3 cellular contexts compared by ENCODE assay signal in the genomic region with DNA sequence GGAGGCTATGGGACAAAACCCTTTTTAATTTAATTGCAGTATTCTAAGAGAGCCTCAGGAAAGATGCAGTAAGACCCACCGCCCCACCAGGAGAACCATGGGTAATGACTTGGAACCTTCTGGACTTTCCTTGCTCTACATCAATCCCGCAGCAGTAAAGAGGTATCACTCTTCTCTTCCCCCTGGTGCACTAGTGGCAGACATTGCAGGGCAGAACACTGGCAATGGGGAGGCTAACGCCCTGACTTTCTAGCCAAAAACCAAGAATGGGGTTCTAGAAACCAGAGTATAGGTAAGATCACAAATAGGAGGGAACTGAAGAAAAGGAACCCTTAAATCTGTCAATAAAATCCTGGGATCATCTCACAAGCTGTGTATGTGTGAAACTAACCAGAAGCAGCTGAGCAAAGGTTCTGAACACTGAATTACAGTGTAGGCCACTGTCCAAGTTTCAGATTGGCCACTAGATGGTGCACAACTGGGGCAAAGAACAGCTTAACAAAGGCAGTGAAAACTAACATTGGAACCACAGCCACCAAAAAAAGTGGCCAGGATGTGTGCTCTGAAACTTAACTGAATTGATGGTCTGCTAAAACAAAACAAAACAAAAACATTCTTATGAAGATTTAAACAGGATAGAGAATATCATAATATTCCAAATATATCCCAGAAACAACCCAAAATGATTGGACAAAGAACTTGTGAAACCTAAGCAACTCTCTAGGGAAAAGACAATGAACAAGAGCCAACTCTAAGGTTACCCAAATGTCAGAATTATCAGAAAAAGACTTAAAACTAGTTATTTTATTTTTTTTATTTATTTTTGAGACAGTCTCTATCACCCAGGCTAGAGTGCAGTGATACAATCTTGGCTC.
A peak's percentile ranks its signal among the peaks of the same experiment; 100 is the strongest.
TF ChIP-seq lines count a peak whose summit lies in the region.

No MANE protein-coding gene starts in this region.

TF ChIP-seq in A549, 52 proteins besides CTCF, POLR2A, EP300 and RAD21:
- no peak for TF ChIP-seq MAFK (IDR thresholded peaks at IDR 0.05; ENCODE audit: partially characterized antibody)
- peak; percentile 56 for TF ChIP-seq SMC3 (IDR thresholded peaks at IDR 0.05)
TF ChIP-seq in A549: peak in this region for 1.

TF ChIP-seq in K562, 482 proteins besides CTCF, POLR2A, EP300 and RAD21 (continues in another document):
- TF ChIP-seq RBFOX2 (IDR thresholded peaks at IDR 0.05; ENCODE audit: low read depth, low read length) (no peak), EHMT2 (IDR thresholded peaks at IDR 0.05) (no peak), XRCC5 (IDR thresholded peaks at IDR 0.05; ENCODE audit: low read depth, low read length) (0 out of 2 replicates have a peak, but pooled peaks have one; percentile 35), NFIC (IDR thresholded peaks at IDR 0.05) (0 out of 2 replicates have a peak, but pooled peaks have one; percentile 25), SAFB (IDR thresholded peaks at IDR 0.05; ENCODE audit: borderline replicate concordance, low read depth, low read length) (no peak), RBM39 (optimal IDR thresholded peaks at IDR 0.05; ENCODE audit: low read depth, low read length) (no peak), SNRNP70 (optimal IDR thresholded peaks at IDR 0.05; ENCODE audit: low read depth, low read length) (no peak), CBX2 (IDR thresholded peaks at IDR 0.05; ENCODE audit: insufficient read depth, low read length, poor library complexity, severe bottlenecking) (no peak)
- TF ChIP-seq, protein P1, sequence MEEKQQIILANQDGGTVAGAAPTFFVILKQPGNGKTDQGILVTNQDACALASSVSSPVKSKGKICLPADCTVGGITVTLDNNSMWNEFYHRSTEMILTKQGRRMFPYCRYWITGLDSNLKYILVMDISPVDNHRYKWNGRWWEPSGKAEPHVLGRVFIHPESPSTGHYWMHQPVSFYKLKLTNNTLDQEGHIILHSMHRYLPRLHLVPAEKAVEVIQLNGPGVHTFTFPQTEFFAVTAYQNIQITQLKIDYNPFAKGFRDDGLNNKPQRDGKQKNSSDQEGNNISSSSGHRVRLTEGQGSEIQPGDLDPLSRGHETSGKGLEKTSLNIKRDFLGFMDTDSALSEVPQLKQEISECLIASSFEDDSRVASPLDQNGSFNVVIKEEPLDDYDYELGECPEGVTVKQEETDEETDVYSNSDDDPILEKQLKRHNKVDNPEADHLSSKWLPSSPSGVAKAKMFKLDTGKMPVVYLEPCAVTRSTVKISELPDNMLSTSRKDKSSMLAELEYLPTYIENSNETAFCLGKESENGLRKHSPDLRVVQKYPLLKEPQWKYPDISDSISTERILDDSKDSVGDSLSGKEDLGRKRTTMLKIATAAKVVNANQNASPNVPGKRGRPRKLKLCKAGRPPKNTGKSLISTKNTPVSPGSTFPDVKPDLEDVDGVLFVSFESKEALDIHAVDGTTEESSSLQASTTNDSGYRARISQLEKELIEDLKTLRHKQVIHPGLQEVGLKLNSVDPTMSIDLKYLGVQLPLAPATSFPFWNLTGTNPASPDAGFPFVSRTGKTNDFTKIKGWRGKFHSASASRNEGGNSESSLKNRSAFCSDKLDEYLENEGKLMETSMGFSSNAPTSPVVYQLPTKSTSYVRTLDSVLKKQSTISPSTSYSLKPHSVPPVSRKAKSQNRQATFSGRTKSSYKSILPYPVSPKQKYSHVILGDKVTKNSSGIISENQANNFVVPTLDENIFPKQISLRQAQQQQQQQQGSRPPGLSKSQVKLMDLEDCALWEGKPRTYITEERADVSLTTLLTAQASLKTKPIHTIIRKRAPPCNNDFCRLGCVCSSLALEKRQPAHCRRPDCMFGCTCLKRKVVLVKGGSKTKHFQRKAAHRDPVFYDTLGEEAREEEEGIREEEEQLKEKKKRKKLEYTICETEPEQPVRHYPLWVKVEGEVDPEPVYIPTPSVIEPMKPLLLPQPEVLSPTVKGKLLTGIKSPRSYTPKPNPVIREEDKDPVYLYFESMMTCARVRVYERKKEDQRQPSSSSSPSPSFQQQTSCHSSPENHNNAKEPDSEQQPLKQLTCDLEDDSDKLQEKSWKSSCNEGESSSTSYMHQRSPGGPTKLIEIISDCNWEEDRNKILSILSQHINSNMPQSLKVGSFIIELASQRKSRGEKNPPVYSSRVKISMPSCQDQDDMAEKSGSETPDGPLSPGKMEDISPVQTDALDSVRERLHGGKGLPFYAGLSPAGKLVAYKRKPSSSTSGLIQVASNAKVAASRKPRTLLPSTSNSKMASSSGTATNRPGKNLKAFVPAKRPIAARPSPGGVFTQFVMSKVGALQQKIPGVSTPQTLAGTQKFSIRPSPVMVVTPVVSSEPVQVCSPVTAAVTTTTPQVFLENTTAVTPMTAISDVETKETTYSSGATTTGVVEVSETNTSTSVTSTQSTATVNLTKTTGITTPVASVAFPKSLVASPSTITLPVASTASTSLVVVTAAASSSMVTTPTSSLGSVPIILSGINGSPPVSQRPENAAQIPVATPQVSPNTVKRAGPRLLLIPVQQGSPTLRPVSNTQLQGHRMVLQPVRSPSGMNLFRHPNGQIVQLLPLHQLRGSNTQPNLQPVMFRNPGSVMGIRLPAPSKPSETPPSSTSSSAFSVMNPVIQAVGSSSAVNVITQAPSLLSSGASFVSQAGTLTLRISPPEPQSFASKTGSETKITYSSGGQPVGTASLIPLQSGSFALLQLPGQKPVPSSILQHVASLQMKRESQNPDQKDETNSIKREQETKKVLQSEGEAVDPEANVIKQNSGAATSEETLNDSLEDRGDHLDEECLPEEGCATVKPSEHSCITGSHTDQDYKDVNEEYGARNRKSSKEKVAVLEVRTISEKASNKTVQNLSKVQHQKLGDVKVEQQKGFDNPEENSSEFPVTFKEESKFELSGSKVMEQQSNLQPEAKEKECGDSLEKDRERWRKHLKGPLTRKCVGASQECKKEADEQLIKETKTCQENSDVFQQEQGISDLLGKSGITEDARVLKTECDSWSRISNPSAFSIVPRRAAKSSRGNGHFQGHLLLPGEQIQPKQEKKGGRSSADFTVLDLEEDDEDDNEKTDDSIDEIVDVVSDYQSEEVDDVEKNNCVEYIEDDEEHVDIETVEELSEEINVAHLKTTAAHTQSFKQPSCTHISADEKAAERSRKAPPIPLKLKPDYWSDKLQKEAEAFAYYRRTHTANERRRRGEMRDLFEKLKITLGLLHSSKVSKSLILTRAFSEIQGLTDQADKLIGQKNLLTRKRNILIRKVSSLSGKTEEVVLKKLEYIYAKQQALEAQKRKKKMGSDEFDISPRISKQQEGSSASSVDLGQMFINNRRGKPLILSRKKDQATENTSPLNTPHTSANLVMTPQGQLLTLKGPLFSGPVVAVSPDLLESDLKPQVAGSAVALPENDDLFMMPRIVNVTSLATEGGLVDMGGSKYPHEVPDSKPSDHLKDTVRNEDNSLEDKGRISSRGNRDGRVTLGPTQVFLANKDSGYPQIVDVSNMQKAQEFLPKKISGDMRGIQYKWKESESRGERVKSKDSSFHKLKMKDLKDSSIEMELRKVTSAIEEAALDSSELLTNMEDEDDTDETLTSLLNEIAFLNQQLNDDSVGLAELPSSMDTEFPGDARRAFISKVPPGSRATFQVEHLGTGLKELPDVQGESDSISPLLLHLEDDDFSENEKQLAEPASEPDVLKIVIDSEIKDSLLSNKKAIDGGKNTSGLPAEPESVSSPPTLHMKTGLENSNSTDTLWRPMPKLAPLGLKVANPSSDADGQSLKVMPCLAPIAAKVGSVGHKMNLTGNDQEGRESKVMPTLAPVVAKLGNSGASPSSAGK (IDR thresholded peaks at IDR 0.05) = no peak
- TF ChIP-seq, protein P2, sequence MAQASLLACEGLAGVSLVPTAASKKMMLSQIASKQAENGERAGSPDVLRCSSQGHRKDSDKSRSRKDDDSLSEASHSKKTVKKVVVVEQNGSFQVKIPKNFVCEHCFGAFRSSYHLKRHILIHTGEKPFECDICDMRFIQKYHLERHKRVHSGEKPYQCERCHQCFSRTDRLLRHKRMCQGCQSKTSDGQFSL (CRISPR knock-in tag; IDR thresholded peaks at IDR 0.05) = no peak
- TF ChIP-seq, protein P2 (tag; IDR thresholded peaks at IDR 0.05) = no peak

TF ChIP-seq in HepG2, 621 proteins besides CTCF, POLR2A, EP300 and RAD21 (continues in another document):
- TF ChIP-seq, protein P3, sequence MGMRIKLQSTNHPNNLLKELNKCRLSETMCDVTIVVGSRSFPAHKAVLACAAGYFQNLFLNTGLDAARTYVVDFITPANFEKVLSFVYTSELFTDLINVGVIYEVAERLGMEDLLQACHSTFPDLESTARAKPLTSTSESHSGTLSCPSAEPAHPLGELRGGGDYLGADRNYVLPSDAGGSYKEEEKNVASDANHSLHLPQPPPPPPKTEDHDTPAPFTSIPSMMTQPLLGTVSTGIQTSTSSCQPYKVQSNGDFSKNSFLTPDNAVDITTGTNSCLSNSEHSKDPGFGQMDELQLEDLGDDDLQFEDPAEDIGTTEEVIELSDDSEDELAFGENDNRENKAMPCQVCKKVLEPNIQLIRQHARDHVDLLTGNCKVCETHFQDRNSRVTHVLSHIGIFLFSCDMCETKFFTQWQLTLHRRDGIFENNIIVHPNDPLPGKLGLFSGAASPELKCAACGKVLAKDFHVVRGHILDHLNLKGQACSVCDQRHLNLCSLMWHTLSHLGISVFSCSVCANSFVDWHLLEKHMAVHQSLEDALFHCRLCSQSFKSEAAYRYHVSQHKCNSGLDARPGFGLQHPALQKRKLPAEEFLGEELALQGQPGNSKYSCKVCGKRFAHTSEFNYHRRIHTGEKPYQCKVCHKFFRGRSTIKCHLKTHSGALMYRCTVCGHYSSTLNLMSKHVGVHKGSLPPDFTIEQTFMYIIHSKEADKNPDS (CRISPR knock-in tag; IDR thresholded peaks at IDR 0.05) = no peak
- TF ChIP-seq GLI4 (CRISPR knock-in tag; IDR thresholded peaks at IDR 0.05; ENCODE audit: borderline replicate concordance) (no peak), PPARG (CRISPR knock-in tag; conservative IDR thresholded peaks at IDR 0.05) (0 out of 2 replicates have a peak, but pooled peaks have one; percentile 28), ZMYM4 (CRISPR knock-in tag; IDR thresholded peaks at IDR 0.05) (0 out of 2 replicates have a peak, but pooled peaks have one; percentile 43), SETDB1 (CRISPR knock-in tag; IDR thresholded peaks at IDR 0.05; ENCODE audit: borderline replicate concordance) (no peak), ZNF761 (CRISPR knock-in tag; conservative IDR thresholded peaks at IDR 0.05) (no peak), SMC3 (IDR thresholded peaks at IDR 0.05; ENCODE audit: low read length) (peak; percentile 79; the same call in 1 of the 2 replicates), ZNF33B (CRISPR knock-in tag; IDR thresholded peaks at IDR 0.05) (no peak), BCL6 (CRISPR knock-in tag; IDR thresholded peaks at IDR 0.05) (no peak), ZNF556 (CRISPR knock-in tag; IDR thresholded peaks at IDR 0.05; ENCODE audit: borderline replicate concordance) (no peak)
- TF ChIP-seq, protein P4, sequence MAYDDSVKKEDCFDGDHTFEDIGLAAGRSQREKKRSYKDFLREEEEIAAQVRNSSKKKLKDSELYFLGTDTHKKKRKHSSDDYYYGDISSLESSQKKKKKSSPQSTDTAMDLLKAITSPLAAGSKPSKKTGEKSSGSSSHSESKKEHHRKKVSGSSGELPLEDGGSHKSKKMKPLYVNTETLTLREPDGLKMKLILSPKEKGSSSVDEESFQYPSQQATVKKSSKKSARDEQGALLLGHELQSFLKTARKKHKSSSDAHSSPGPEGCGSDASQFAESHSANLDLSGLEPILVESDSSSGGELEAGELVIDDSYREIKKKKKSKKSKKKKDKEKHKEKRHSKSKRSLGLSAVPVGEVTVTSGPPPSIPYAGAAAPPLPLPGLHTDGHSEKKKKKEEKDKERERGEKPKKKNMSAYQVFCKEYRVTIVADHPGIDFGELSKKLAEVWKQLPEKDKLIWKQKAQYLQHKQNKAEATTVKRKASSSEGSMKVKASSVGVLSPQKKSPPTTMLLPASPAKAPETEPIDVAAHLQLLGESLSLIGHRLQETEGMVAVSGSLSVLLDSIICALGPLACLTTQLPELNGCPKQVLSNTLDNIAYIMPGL (CRISPR knock-in tag; IDR thresholded peaks at IDR 0.05; ENCODE audit: borderline replicate concordance in 1 of 2, low read depth in 1 of 2) = 0 out of 4 replicates have a peak, but pooled peaks of 1 of the 2 experiments have one; percentile 31
- TF ChIP-seq, protein P5, sequence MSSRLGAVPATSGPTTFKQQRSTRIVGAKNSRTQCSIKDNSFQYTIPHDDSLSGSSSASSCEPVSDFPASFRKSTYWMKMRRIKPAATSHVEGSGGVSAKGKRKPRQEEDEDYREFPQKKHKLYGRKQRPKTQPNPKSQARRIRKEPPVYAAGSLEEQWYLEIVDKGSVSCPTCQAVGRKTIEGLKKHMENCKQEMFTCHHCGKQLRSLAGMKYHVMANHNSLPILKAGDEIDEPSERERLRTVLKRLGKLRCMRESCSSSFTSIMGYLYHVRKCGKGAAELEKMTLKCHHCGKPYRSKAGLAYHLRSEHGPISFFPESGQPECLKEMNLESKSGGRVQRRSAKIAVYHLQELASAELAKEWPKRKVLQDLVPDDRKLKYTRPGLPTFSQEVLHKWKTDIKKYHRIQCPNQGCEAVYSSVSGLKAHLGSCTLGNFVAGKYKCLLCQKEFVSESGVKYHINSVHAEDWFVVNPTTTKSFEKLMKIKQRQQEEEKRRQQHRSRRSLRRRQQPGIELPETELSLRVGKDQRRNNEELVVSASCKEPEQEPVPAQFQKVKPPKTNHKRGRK (CRISPR knock-in tag; IDR thresholded peaks at IDR 0.05) = no peak
- TF ChIP-seq, protein P6, sequence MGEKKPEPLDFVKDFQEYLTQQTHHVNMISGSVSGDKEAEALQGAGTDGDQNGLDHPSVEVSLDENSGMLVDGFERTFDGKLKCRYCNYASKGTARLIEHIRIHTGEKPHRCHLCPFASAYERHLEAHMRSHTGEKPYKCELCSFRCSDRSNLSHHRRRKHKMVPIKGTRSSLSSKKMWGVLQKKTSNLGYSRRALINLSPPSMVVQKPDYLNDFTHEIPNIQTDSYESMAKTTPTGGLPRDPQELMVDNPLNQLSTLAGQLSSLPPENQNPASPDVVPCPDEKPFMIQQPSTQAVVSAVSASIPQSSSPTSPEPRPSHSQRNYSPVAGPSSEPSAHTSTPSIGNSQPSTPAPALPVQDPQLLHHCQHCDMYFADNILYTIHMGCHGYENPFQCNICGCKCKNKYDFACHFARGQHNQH (CRISPR knock-in tag; IDR thresholded peaks at IDR 0.05) = 0 out of 2 replicates have a peak, but pooled peaks have one; percentile 26
- TF ChIP-seq, protein P7, sequence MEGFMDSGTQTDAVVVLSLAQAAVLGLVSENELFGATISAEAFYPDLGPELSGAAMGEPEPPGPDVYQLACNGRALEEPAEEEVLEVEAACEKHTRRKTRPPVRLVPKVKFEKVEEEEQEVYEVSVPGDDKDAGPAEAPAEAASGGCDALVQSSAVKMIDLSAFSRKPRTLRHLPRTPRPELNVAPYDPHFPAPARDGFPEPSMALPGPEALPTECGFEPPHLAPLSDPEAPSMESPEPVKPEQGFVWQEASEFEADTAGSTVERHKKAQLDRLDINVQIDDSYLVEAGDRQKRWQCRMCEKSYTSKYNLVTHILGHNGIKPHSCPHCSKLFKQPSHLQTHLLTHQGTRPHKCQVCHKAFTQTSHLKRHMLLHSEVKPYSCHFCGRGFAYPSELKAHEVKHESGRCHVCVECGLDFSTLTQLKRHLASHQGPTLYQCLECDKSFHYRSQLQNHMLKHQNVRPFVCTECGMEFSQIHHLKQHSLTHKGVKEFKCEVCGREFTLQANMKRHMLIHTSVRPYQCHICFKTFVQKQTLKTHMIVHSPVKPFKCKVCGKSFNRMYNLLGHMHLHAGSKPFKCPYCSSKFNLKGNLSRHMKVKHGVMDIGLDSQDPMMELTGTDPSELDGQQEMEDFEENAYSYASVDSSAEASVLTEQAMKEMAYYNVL (CRISPR knock-in tag; IDR thresholded peaks at IDR 0.05; ENCODE audit: borderline replicate concordance) = no peak
